Comparison of ENCODE assay signal across 16 cellular contexts in the genomic region with DNA sequence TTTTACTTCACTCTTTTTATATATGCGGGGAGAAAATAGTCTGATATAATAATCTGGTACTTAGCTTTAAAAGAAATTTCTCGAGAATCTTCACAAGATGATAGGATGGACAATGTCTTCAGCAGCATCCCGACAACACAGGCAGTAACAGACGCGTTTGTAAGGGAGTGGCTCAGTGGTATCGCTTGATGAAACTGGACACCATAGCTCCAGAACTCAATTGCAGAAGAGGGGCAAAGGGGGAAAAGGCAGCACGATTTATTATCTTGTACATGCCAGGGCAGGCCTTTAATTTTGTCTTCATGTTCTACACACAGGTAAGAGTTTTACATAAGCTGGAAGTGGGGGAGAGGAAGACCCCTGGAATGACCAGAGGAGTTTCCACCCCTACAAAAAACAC. TPM values are rescaled to one million over a fixed set of nuclear protein-coding genes. Genes with fewer than 3 reads are reported as not detected.
DNase-seq lines count a peak whose midpoint lies in the region; ATAC-seq and TF ChIP-seq lines count a peak whose summit lies in the region.
"Had no signal": no experiment of that assay in that cellular context is flagged by ENCODE, and none has a peak within 500 bp of the region (broad histone marks: within the 10 kb centered on the region; RNA-seq: fewer than 3 reads in every experiment).

No MANE protein-coding gene starts in this region.

- H3K4me3 ChIP-seq in BE2C (ENCODE audit: low read depth, low read length): no peak overlapping the region
- H3K4me3 ChIP-seq: GM23248, SJSA1 had no signal

- no peaks in the 10 kb centered on the region for H3K9me3 ChIP-seq in BE2C
- H3K9me3 ChIP-seq: SJSA1 had no signal

- H3K27me3 ChIP-seq in BE2C: no peaks in the 10 kb centered on the region
- H3K27me3 ChIP-seq: SJSA1 had no signal

- peak overlapping the region; percentile 12 for H3K27ac Mint-ChIP-seq in activated T-cell treated with anti-CD3 and anti-CD28 coated beads, Interleukin-2, amount 50 U/mL, for 72 hours
- peak overlapping the region; percentile 23 for H3K27ac Mint-ChIP-seq in activated CD8-positive, alpha-beta T cell treated with anti-CD3 and anti-CD28 coated beads for 36 hours
- H3K27ac Mint-ChIP-seq in nephron progenitor cell: peak overlapping the region; percentile 69

- no peaks in the 10 kb centered on the region for H3K9me3 Mint-ChIP-seq in activated T-cell treated with anti-CD3 and anti-CD28 coated beads, Interleukin-2, amount 50 U/mL, for 72 hours
- H3K9me3 Mint-ChIP-seq in activated T-cell treated with anti-CD3 and anti-CD28 coated beads, Interleukin-2, amount 50 U/mL, for 4 hours: no peaks in the 10 kb centered on the region
- no peaks in the 10 kb centered on the region for H3K9me3 Mint-ChIP-seq in activated CD8-positive, alpha-beta T cell treated with anti-CD3 and anti-CD28 coated beads for 36 hours
- no peaks in the 10 kb centered on the region for H3K9me3 Mint-ChIP-seq in nephron progenitor cell
- H3K9me3 Mint-ChIP-seq: CD14-positive monocyte had no signal

- intact Hi-C loops in activated CD8-positive, alpha-beta T cell treated with anti-CD3 and anti-CD28 coated beads for 36 hours (cut with micrococcal nuclease): loop anchor here (5.0 kb wide), 1 partner anchor 47 kb away; no protein-coding TSS in a partner anchor

- H3K4me1 ChIP-seq in BE2C: no peaks in the 10 kb centered on the region
- H3K4me1 ChIP-seq: SJSA1 had no signal

- TF ChIP-seq CTCF in activated CD8-positive, alpha-beta T cell treated with anti-CD3 and anti-CD28 coated beads for 36 hours (IDR thresholded peaks at IDR 0.05): no peak
- TF ChIP-seq CTCF in nephron progenitor cell (IDR thresholded peaks at IDR 0.05): no peak
- no peak for TF ChIP-seq CTCF in BE2C (IDR thresholded peaks at IDR 0.05; ENCODE audit: low read depth, low read length)

- H3K4me1 Mint-ChIP-seq in activated T-cell treated with anti-CD3 and anti-CD28 coated beads, Interleukin-2, amount 50 U/mL, for 72 hours (ENCODE audit: low read depth): peaks cover 41% of the 10 kb centered on the region
- peaks cover 28% of the 10 kb centered on the region for H3K4me1 Mint-ChIP-seq in activated T-cell treated with anti-CD3 and anti-CD28 coated beads, Interleukin-2, amount 50 U/mL, for 4 hours (ENCODE audit: low read depth)
- H3K4me1 Mint-ChIP-seq in activated CD8-positive, alpha-beta T cell treated with anti-CD3 and anti-CD28 coated beads for 36 hours (ENCODE audit: low read depth): peaks cover 37% of the 10 kb centered on the region
- H3K4me1 Mint-ChIP-seq in nephron progenitor cell: peaks cover 8% of the 10 kb centered on the region

- no peak for DNase-seq in activated T-cell treated with anti-CD3 and anti-CD28 coated beads, Interleukin-2, amount 50 U/mL, for 72 hours
- DNase-seq in activated T-cell treated with anti-CD3 and anti-CD28 coated beads, Interleukin-2, amount 50 U/mL, for 4 hours: no peak
- DNase-seq in HEK293T (ENCODE audit: extremely low spot score) (no peak), nephron progenitor cell (no peak), BE2C (no peak), NCI-H748 (lab: John Stamatoyannopoulos, UW; ENCODE audit: unreplicated experiment) (no peak), ecto neural progenitor cell (ENCODE audit: low spot score) (no peak)
- no peak for DNase-seq in activated CD8-positive, alpha-beta T cell treated with anti-CD3 and anti-CD28 coated beads for 36 hours
- DNase-seq: GM23248, HCEC 1CT, NCI-H1436, NCI-H2029, NCI-H2227 treated with DMSO at 0.1 percent for 48 hours, NCI-H526 treated with DMSO at 0.1 percent for 48 hours had no signal

- POLR2A ChIA-PET in HEK293T (lab: Yijun Ruan, JAX): no interaction called here
- POLR2A ChIA-PET in activated CD8-positive, alpha-beta T cell treated with anti-CD3 and anti-CD28 coated beads for 36 hours (lab: Charles Lee): interaction anchor here (0.6 to 1.6 kb wide), 4 partner anchors 11 to 223 kb away, joined by 3 to 6 read pairs (median 4); no protein-coding TSS in a partner anchor

- CTCF ChIA-PET in HEK293T (lab: Yijun Ruan, JAX): interaction anchor here (1.2 kb wide), 1 partner anchor 131 kb away, joined by 3 read pairs; no protein-coding TSS in a partner anchor
- CTCF ChIA-PET in activated CD8-positive, alpha-beta T cell treated with anti-CD3 and anti-CD28 coated beads for 36 hours (lab: Charles Lee): interaction anchor here (0.8 to 1.5 kb wide), 2 partner anchors 15 to 131 kb away, joined by 3 read pairs; partner anchors contain the start of gene IL4

- no peaks in the 10 kb centered on the region for H3K27me3 Mint-ChIP-seq in activated T-cell treated with anti-CD3 and anti-CD28 coated beads, Interleukin-2, amount 50 U/mL, for 72 hours (ENCODE audit: low read depth)
- H3K27me3 Mint-ChIP-seq in activated T-cell treated with anti-CD3 and anti-CD28 coated beads, Interleukin-2, amount 50 U/mL, for 4 hours (ENCODE audit: low read depth): no peaks in the 10 kb centered on the region
- H3K27me3 Mint-ChIP-seq in activated CD8-positive, alpha-beta T cell treated with anti-CD3 and anti-CD28 coated beads for 36 hours: no peaks in the 10 kb centered on the region
- H3K27me3 Mint-ChIP-seq in nephron progenitor cell (ENCODE audit: low read depth, poor library complexity): peaks cover 7% of the 10 kb centered on the region

- peak overlapping the region in 1 of 2 donors; percentile 68 for H3K4me3 Mint-ChIP-seq in activated T-cell treated with anti-CD3 and anti-CD28 coated beads, Interleukin-2, amount 50 U/mL, for 72 hours
- no peak overlapping the region for H3K4me3 Mint-ChIP-seq in activated T-cell treated with anti-CD3 and anti-CD28 coated beads, Interleukin-2, amount 50 U/mL, for 4 hours
- no peak overlapping the region for H3K4me3 Mint-ChIP-seq in activated CD8-positive, alpha-beta T cell treated with anti-CD3 and anti-CD28 coated beads for 36 hours
- no peak overlapping the region for H3K4me3 Mint-ChIP-seq in nephron progenitor cell

- H3K36me3 Mint-ChIP-seq in activated T-cell treated with anti-CD3 and anti-CD28 coated beads, Interleukin-2, amount 50 U/mL, for 72 hours (ENCODE audit: insufficient read depth in 2 of 2): peaks cover 0 to 1% of the 10 kb centered on the region in 2 donors
- peaks cover 6% of the 10 kb centered on the region for H3K36me3 Mint-ChIP-seq in activated T-cell treated with anti-CD3 and anti-CD28 coated beads, Interleukin-2, amount 50 U/mL, for 4 hours (ENCODE audit: insufficient read depth)
- H3K36me3 Mint-ChIP-seq in activated CD8-positive, alpha-beta T cell treated with anti-CD3 and anti-CD28 coated beads for 36 hours (ENCODE audit: low read depth): peaks cover 6% of the 10 kb centered on the region
- peaks cover 15% of the 10 kb centered on the region for H3K36me3 Mint-ChIP-seq in nephron progenitor cell (ENCODE audit: low read depth)
- H3K36me3 Mint-ChIP-seq: CD14-positive monocyte had no signal

- no peak for ATAC-seq in activated T-cell treated with anti-CD3 and anti-CD28 coated beads, Interleukin-2, amount 50 U/mL, for 72 hours (replicated peaks in 1 of 2)
- no peak for ATAC-seq in activated T-cell treated with anti-CD3 and anti-CD28 coated beads, Interleukin-2, amount 50 U/mL, for 4 hours
- ATAC-seq in activated CD8-positive, alpha-beta T cell treated with anti-CD3 and anti-CD28 coated beads for 36 hours: no peak

- no peaks in the 10 kb centered on the region for H3K36me3 ChIP-seq in BE2C

TF ChIP-seq in HEK293T, 16 proteins besides CTCF, POLR2A, EP300 and RAD21:
- no peak for TF ChIP-seq L3MBTL2 (conservative IDR thresholded peaks at IDR 0.05)
- TF ChIP-seq, protein P1, sequence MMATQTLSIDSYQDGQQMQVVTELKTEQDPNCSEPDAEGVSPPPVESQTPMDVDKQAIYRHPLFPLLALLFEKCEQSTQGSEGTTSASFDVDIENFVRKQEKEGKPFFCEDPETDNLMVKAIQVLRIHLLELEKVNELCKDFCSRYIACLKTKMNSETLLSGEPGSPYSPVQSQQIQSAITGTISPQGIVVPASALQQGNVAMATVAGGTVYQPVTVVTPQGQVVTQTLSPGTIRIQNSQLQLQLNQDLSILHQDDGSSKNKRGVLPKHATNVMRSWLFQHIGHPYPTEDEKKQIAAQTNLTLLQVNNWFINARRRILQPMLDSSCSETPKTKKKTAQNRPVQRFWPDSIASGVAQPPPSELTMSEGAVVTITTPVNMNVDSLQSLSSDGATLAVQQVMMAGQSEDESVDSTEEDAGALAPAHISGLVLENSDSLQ (IDR thresholded peaks at IDR 0.05): 0 out of 2 replicates have a peak, but pooled peaks have one; percentile 23

RNA-seq across cellular contexts. Expression of gene IL4, which starts 15.7 kb away (rescaled TPM):
- total RNA-seq in activated T-cell treated with anti-CD3 and anti-CD28 coated beads, Interleukin-2, amount 50 U/mL, for 72 hours: 1 to 10 TPM; 1.2 to 1.5 TPM
- 10 to 100 TPM; 17.9 to 45.9 (median 18.5) TPM for total RNA-seq in activated T-cell treated with anti-CD3 and anti-CD28 coated beads, Interleukin-2, amount 50 U/mL, for 4 hours
- total RNA-seq in activated CD8-positive, alpha-beta T cell treated with anti-CD3 and anti-CD28 coated beads for 36 hours: 1 to 10 TPM in 1 of 2 experiments, under 1 TPM in 1; 0.72 to 1.4 TPM
- polyA plus RNA-seq in BE2C (2012; ENCODE audit: insufficient read depth, insufficient read length, low read depth): not detected
- total RNA-seq: GM23248, SJSA1 had no signal
- polyA plus RNA-seq: CD14-positive monocyte had no signal

RNA-seq across cellular contexts. Expression of gene IL13, which starts 31.5 kb away (rescaled TPM):
- total RNA-seq in activated T-cell treated with anti-CD3 and anti-CD28 coated beads, Interleukin-2, amount 50 U/mL, for 72 hours: 10 to 100 TPM in 1 of 2 donors, 1 to 10 TPM in 1; 8.0 to 16.3 TPM
- total RNA-seq in activated T-cell treated with anti-CD3 and anti-CD28 coated beads, Interleukin-2, amount 50 U/mL, for 4 hours: 10 to 100 TPM; 12.5 to 56.8 (median 26.9) TPM
- total RNA-seq in activated CD8-positive, alpha-beta T cell treated with anti-CD3 and anti-CD28 coated beads for 36 hours: 1 to 10 TPM; 4.8 to 6.5 TPM
- not detected for polyA plus RNA-seq in BE2C (2012; ENCODE audit: insufficient read depth, insufficient read length, low read depth)
- total RNA-seq: GM23248, SJSA1 had no signal
- polyA plus RNA-seq: CD14-positive monocyte, GM23248 had no signal

RNA-seq across cellular contexts. Expression of gene KIF3A, which starts 47.8 kb away (rescaled TPM):
- 10 to 100 TPM; 20.0 to 26.9 TPM for total RNA-seq in activated T-cell treated with anti-CD3 and anti-CD28 coated beads, Interleukin-2, amount 50 U/mL, for 72 hours
- 10 to 100 TPM in 2 of 3 donors, 1 to 10 TPM in 1; 9.4 to 12.9 (median 10.3) TPM for total RNA-seq in activated T-cell treated with anti-CD3 and anti-CD28 coated beads, Interleukin-2, amount 50 U/mL, for 4 hours
- 10 to 100 TPM; 16.4 to 17.0 TPM for total RNA-seq in activated CD8-positive, alpha-beta T cell treated with anti-CD3 and anti-CD28 coated beads for 36 hours
- 5.9 TPM for polyA plus RNA-seq in BE2C (2012; ENCODE audit: insufficient read depth, insufficient read length, low read depth)

RNA-seq across cellular contexts. Expression of gene CCNI2, which starts 57.7 kb away (rescaled TPM):
- 1 to 10 TPM; 3.4 to 4.6 TPM for total RNA-seq in activated T-cell treated with anti-CD3 and anti-CD28 coated beads, Interleukin-2, amount 50 U/mL, for 72 hours
- total RNA-seq in activated T-cell treated with anti-CD3 and anti-CD28 coated beads, Interleukin-2, amount 50 U/mL, for 4 hours: 1 to 10 TPM; 5.2 to 7.7 (median 7.4) TPM
- 10 to 100 TPM in 1 of 2 experiments, 1 to 10 TPM in 1; 8.7 to 10.0 TPM for total RNA-seq in activated CD8-positive, alpha-beta T cell treated with anti-CD3 and anti-CD28 coated beads for 36 hours
- polyA plus RNA-seq in BE2C (2012; ENCODE audit: insufficient read depth, insufficient read length, low read depth): 3.1 TPM
- total RNA-seq: GM23248, SJSA1 had no signal

Comparison
In these comparisons a context has a peak if more than half of its experiments do, and no peak if none do; other contexts are left out.
1. RNA of gene IL4, which starts 15.7 kb away (total RNA-seq): 17.9 to 45.9 TPM in activated T-cell treated with anti-CD3 and anti-CD28 coated beads, Interleukin-2, amount 50 U/mL, for 4 hours; 1.2 to 1.5 TPM in activated T-cell treated with anti-CD3 and anti-CD28 coated beads, Interleukin-2, amount 50 U/mL, for 72 hours and 0.72 to 1.4 TPM in activated CD8-positive, alpha-beta T cell treated with anti-CD3 and anti-CD28 coated beads for 36 hours; every median in the first group is over 4 times any median in the second.
2. H3K27ac Mint-ChIP-seq: peak in every context shown above with its lines; median percentile 69 in nephron progenitor cell; 23 in activated CD8-positive, alpha-beta T cell treated with anti-CD3 and anti-CD28 coated beads for 36 hours; 12 in activated T-cell treated with anti-CD3 and anti-CD28 coated beads, Interleukin-2, amount 50 U/mL, for 72 hours.